11 cellular contexts compared by ENCODE assay signal in genomic region chr9:36935768-36936497, GRCh38.
A peak's percentile ranks its signal among the peaks of the same experiment; 100 is the strongest.
DNase-seq lines count a peak whose midpoint lies in the region; ATAC-seq, FAIRE-seq and TF ChIP-seq lines count a peak whose summit lies in the region.
"Had no signal": no experiment of that assay in that cellular context is flagged by ENCODE, and none has a peak within 500 bp of the region (broad histone marks: within the 10 kb centered on the region; RNA-seq: fewer than 3 reads in every experiment).

No MANE protein-coding gene starts in this region.

- no peaks in the 10 kb centered on the region for H3K79me2 ChIP-seq in neural progenitor cell (ENCODE audit: low read depth)

- peaks cover 5% of the 10 kb centered on the region for H3K27me3 Mint-ChIP-seq in neural progenitor cell (ENCODE audit: insufficient read depth, low read depth)

- H3K4me3 ChIP-seq in epithelial cell of esophagus (ENCODE audit: low read length) (no peak overlapping the region), lower lobe of right lung (no peak overlapping the region), neural progenitor cell (no peak overlapping the region)

- no peak overlapping the region for H3K4me2 ChIP-seq in neural progenitor cell

- H3F3A ChIP-seq in neural progenitor cell (ENCODE audit: low read depth) = no peaks in the 10 kb centered on the region

- H3K4me3 Mint-ChIP-seq in neural progenitor cell = no peak overlapping the region

- intact Hi-C loops in lower lobe of right lung (cut with DNase I) = no loop called here

- DNase-seq in epithelial cell of esophagus (ENCODE audit: low read depth) = peak; percentile 26
- DNase-seq in H54 (ENCODE audit: insufficient read length, low spot score) = no peak
- no peak for DNase-seq in activated CD4-positive, alpha-beta T cell treated with anti-CD3 and anti-CD28 coated beads, Interleukin-2, amount 50 U/mL, for 48 hours
- no peak for DNase-seq in lower lobe of right lung
- DNase-seq in neural progenitor cell (ENCODE audit: low spot score) = no peak
- DNase-seq: stimulated activated CD4-positive, alpha-beta T cell treated with anti-CD3 and anti-CD28 coated beads, Interleukin-2, amount 100 ng/mL, for 24 hours; substantia nigra had no signal

- TF ChIP-seq CTCF in epithelial cell of esophagus (IDR thresholded peaks at IDR 0.05; ENCODE audit: insufficient read depth, low read depth, low read length, missing control alignments) (no peak), lower lobe of right lung (IDR thresholded peaks at IDR 0.05) (no peak), neural progenitor cell (IDR thresholded peaks at IDR 0.05) (no peak)

- peaks cover 6% of the 10 kb centered on the region for H3K9me3 Mint-ChIP-seq in neural progenitor cell

- ATAC-seq in GM18511 (IDR thresholded peaks at IDR 0.05; ENCODE audit: unreplicated experiment) = peak; percentile 79
- ATAC-seq in GM21381 (IDR thresholded peaks at IDR 0.05; ENCODE audit: unreplicated experiment) = peak; percentile 51
- peak; percentile 70 for ATAC-seq in HG03095 (IDR thresholded peaks at IDR 0.05; ENCODE audit: unreplicated experiment)
- no peak for ATAC-seq in lower lobe of right lung

- H3K9me3 ChIP-seq in lower lobe of right lung = peaks cover 2% of the 10 kb centered on the region
- no peaks in the 10 kb centered on the region for H3K9me3 ChIP-seq in neural progenitor cell (ENCODE audit: low read depth)

- H3K4me1 ChIP-seq in lower lobe of right lung (no peaks in the 10 kb centered on the region), neural progenitor cell (peaks cover 4% of the 10 kb centered on the region)

- H2AFZ ChIP-seq in neural progenitor cell (replicated peaks) = no peak overlapping the region

- H4K20me1 ChIP-seq in neural progenitor cell (ENCODE audit: low read depth) = no peaks in the 10 kb centered on the region

- no peak overlapping the region for H3K27ac Mint-ChIP-seq in neural progenitor cell

- H3K36me3 Mint-ChIP-seq in neural progenitor cell = peaks cover 15% of the 10 kb centered on the region

- no peaks in the 10 kb centered on the region for H3K36me3 ChIP-seq in lower lobe of right lung
- no peaks in the 10 kb centered on the region for H3K36me3 ChIP-seq in neural progenitor cell

- H3K27me3 ChIP-seq in lower lobe of right lung (ENCODE audit: low read depth) (peaks cover 7% of the 10 kb centered on the region), neural progenitor cell (no peaks in the 10 kb centered on the region)

- H3K27ac ChIP-seq in lower lobe of right lung (no peak overlapping the region), neural progenitor cell (no peak overlapping the region)
- H3K27ac ChIP-seq: C4-2B had no signal

- H3K4me1 Mint-ChIP-seq in neural progenitor cell = peaks cover 7% of the 10 kb centered on the region

- FAIRE-seq in H54 (lab: Jason Lieb, UNC) = no peak

- no peak for TF ChIP-seq POLR2A in H54 (IDR thresholded peaks at IDR 0.05; ENCODE audit: low read depth, low read length)

- H3K9ac ChIP-seq in neural progenitor cell = no peak overlapping the region

Comparison
In these comparisons a context has a peak if more than half of its experiments do, and no peak if none do; other contexts are left out.
1. ATAC-seq: peak in GM18511 (single experiment), GM21381 (single experiment) and HG03095 (single experiment); none in lower lobe of right lung (0 of 2).